ENCODE assay signal across 9 cellular contexts in genomic region chr11:67465190-67465522, GRCh38. TPM values are rescaled to one million over a fixed set of nuclear protein-coding genes. Genes with fewer than 3 reads are reported as not detected.
DNase-seq lines count a peak whose midpoint lies in the region; ATAC-seq, FAIRE-seq and TF ChIP-seq lines count a peak whose summit lies in the region.
"Had no signal": no experiment of that assay in that cellular context is flagged by ENCODE, and none has a peak within 500 bp of the region (broad histone marks: within the 10 kb centered on the region; RNA-seq: fewer than 3 reads in every experiment).

No MANE protein-coding gene starts in this region.

- H3K36me3 ChIP-seq in BLaER1 treated with 17β-estradiol and CSF1 and Interleukin-3, amounts not matched to agents 10 nM and 100 nM = no peaks in the 10 kb centered on the region

- H3K4me3 Mint-ChIP-seq in dendritic cell treated with granulocyte-macrophage colony-stimulating factor and Interleukin-4, amounts not matched to agents 40 ng/mL and 50 ng/mL, for 4 days = peak overlapping the region; percentile 95
- H3K4me3 Mint-ChIP-seq in natural killer cell treated with Interleukin-12 subunit alpha and Interleukin-12 subunit beta and Interleukin-15 and Interleukin-18, amount 100 ng/mL, for 72 hours = peak overlapping the region; percentile 73

- FAIRE-seq in GM12891 (lab: Jason Lieb, UNC) = no peak

- no peak for ATAC-seq in natural killer cell treated with Interleukin-12 subunit alpha and Interleukin-12 subunit beta and Interleukin-15 and Interleukin-18, amount 100 ng/mL, for 72 hours

- in situ Hi-C loops in KBM-7 (cut with MboI; ENCODE audit: low pct_unique_long_range_greater_than_20kb, low sequenced_read_pairs) = no loop called here

- H3K4me1 Mint-ChIP-seq in dendritic cell treated with granulocyte-macrophage colony-stimulating factor and Interleukin-4, amounts not matched to agents 40 ng/mL and 50 ng/mL, for 4 days (ENCODE audit: low read depth) = peaks cover 59% of the 10 kb centered on the region
- H3K4me1 Mint-ChIP-seq in natural killer cell treated with Interleukin-12 subunit alpha and Interleukin-12 subunit beta and Interleukin-15 and Interleukin-18, amount 100 ng/mL, for 72 hours (ENCODE audit: low read depth in 2 of 2) = peaks cover 12 to 14% of the 10 kb centered on the region in 2 donors

- H3K4me3 ChIP-seq in BLaER1 treated with 17β-estradiol and CSF1 and Interleukin-3, amounts not matched to agents 10 nM and 100 nM = peak overlapping the region; percentile 62 to 81 (median 71)

- no peaks in the 10 kb centered on the region for H3K27me3 ChIP-seq in BLaER1 treated with 17β-estradiol and CSF1 and Interleukin-3, amounts not matched to agents 10 nM and 100 nM

- peak overlapping the region; percentile 77 to 91 (median 84) for H3K27ac ChIP-seq in BLaER1 treated with 17β-estradiol and CSF1 and Interleukin-3, amounts not matched to agents 10 nM and 100 nM

- peaks cover 9% of the 10 kb centered on the region for H3K27me3 Mint-ChIP-seq in dendritic cell treated with granulocyte-macrophage colony-stimulating factor and Interleukin-4, amounts not matched to agents 40 ng/mL and 50 ng/mL, for 4 days
- peaks cover 0 to 2% of the 10 kb centered on the region in 2 donors for H3K27me3 Mint-ChIP-seq in natural killer cell treated with Interleukin-12 subunit alpha and Interleukin-12 subunit beta and Interleukin-15 and Interleukin-18, amount 100 ng/mL, for 72 hours

- H3K4me1 ChIP-seq in BLaER1 treated with 17β-estradiol and CSF1 and Interleukin-3, amounts not matched to agents 10 nM and 100 nM = peaks cover 54 to 67% (median 63%) of the 10 kb centered on the region in 10 experiments

- TF ChIP-seq POLR2A in GM12891 (IDR thresholded peaks at IDR 0.05; ENCODE audit: low read depth, low read length) = no peak

- peak overlapping the region; percentile 75 to 87 (median 84) for H3K9ac ChIP-seq in BLaER1 treated with 17β-estradiol and CSF1 and Interleukin-3, amounts not matched to agents 10 nM and 100 nM

- no peaks in the 10 kb centered on the region for H3K9me3 Mint-ChIP-seq in dendritic cell treated with granulocyte-macrophage colony-stimulating factor and Interleukin-4, amounts not matched to agents 40 ng/mL and 50 ng/mL, for 4 days
- H3K9me3 Mint-ChIP-seq in natural killer cell treated with Interleukin-12 subunit alpha and Interleukin-12 subunit beta and Interleukin-15 and Interleukin-18, amount 100 ng/mL, for 72 hours = no peaks in the 10 kb centered on the region

- H3K4me2 ChIP-seq in BLaER1 treated with 17β-estradiol and CSF1 and Interleukin-3, amounts not matched to agents 10 nM and 100 nM = peak overlapping the region; percentile 84 to 99 (median 93)

- DNase-seq in LoVo (ENCODE audit: low spot score) (peak; percentile 43), GM12891 (ENCODE audit: insufficient read length, low spot score) (no peak), MV-4-11 (lab: John Stamatoyannopoulos, UW) (no peak), posterior cingulate gyrus (no peak), KBM-7 (no peak)
- DNase-seq in natural killer cell treated with Interleukin-12 subunit alpha and Interleukin-12 subunit beta and Interleukin-15 and Interleukin-18, amount 100 ng/mL, for 72 hours (ENCODE audit: low spot score) = no peak

- peaks cover 34% of the 10 kb centered on the region for H3K36me3 Mint-ChIP-seq in dendritic cell treated with granulocyte-macrophage colony-stimulating factor and Interleukin-4, amounts not matched to agents 40 ng/mL and 50 ng/mL, for 4 days (ENCODE audit: low read depth)
- H3K36me3 Mint-ChIP-seq in natural killer cell treated with Interleukin-12 subunit alpha and Interleukin-12 subunit beta and Interleukin-15 and Interleukin-18, amount 100 ng/mL, for 72 hours = no peaks in the 10 kb centered on the region

- no peaks in the 10 kb centered on the region for H4K20me1 ChIP-seq in BLaER1 treated with 17β-estradiol and CSF1 and Interleukin-3, amounts not matched to agents 10 nM and 100 nM

- no peaks in the 10 kb centered on the region for H3K9me3 ChIP-seq in BLaER1 treated with 17β-estradiol and CSF1 and Interleukin-3, amounts not matched to agents 10 nM and 100 nM (replicated peaks in 1 of 11)

- H3K27ac Mint-ChIP-seq in dendritic cell treated with granulocyte-macrophage colony-stimulating factor and Interleukin-4, amounts not matched to agents 40 ng/mL and 50 ng/mL, for 4 days = peak overlapping the region; percentile 96
- peak overlapping the region; percentile 79 to 83 for H3K27ac Mint-ChIP-seq in natural killer cell treated with Interleukin-12 subunit alpha and Interleukin-12 subunit beta and Interleukin-15 and Interleukin-18, amount 100 ng/mL, for 72 hours

- intact Hi-C loops in dendritic cell treated with granulocyte-macrophage colony-stimulating factor and Interleukin-4, amounts not matched to agents 40 ng/mL and 50 ng/mL, for 4 days (cut with micrococcal nuclease) = loop anchor here (5.0 kb wide), 2 partner anchors 38 to 42 kb away; partner anchors contain the start of genes CDK2AP2, PITPNM1 and RPS6KB2
- intact Hi-C loops in posterior cingulate gyrus (cut with DNase I) = no loop called here

TF ChIP-seq in GM12891, 5 proteins besides CTCF, POLR2A, EP300 and RAD21:
- TF ChIP-seq SPI1 (IDR thresholded peaks at IDR 0.05; ENCODE audit: low read depth, low read length) = no peak
- TF ChIP-seq TAF1 (IDR thresholded peaks at IDR 0.05; ENCODE audit: low read depth, low read length) = no peak
- no peak for TF ChIP-seq POU2F2 (IDR thresholded peaks at IDR 0.05; ENCODE audit: low read depth, low read length)
- no peak for TF ChIP-seq POLR2AphosphoS5 (IDR thresholded peaks at IDR 0.05; ENCODE audit: low read depth, low read length)
- TF ChIP-seq PAX5 (IDR thresholded peaks at IDR 0.05; ENCODE audit: insufficient read depth, low read length, severe bottlenecking) = no peak

RNA-seq across cellular contexts. Expression of gene TMEM134, which starts 3.9 kb away (rescaled TPM):
- total RNA-seq in natural killer cell treated with Interleukin-12 subunit alpha and Interleukin-12 subunit beta and Interleukin-15 and Interleukin-18, amount 100 ng/mL, for 72 hours = 10 to 100 TPM; 30.7 to 39.1 TPM
- polyA plus RNA-seq in GM12891 (2012; ENCODE audit: low read depth, missing spikeins) = 49.6 TPM

RNA-seq across cellular contexts. Expression of gene CABP4, which starts 10.0 kb away (rescaled TPM):
- 1 to 10 TPM; 1.4 to 2.2 TPM for total RNA-seq in natural killer cell treated with Interleukin-12 subunit alpha and Interleukin-12 subunit beta and Interleukin-15 and Interleukin-18, amount 100 ng/mL, for 72 hours
- 0.12 TPM for polyA plus RNA-seq in GM12891 (2012; ENCODE audit: low read depth, missing spikeins)

RNA-seq across cellular contexts. Expression of gene GPR152, which starts 12.6 kb away (rescaled TPM):
- total RNA-seq in natural killer cell treated with Interleukin-12 subunit alpha and Interleukin-12 subunit beta and Interleukin-15 and Interleukin-18, amount 100 ng/mL, for 72 hours = not detected
- not detected for polyA plus RNA-seq in GM12891 (2012; ENCODE audit: low read depth, missing spikeins)
- total RNA-seq: activated CD8-positive, alpha-beta memory T cell treated with anti-CD3 and anti-CD28 coated beads for 36 hours had no signal

RNA-seq across cellular contexts. Expression of gene AIP, which starts 17.7 kb away (rescaled TPM):
- total RNA-seq in natural killer cell treated with Interleukin-12 subunit alpha and Interleukin-12 subunit beta and Interleukin-15 and Interleukin-18, amount 100 ng/mL, for 72 hours = 100 to 1,000 TPM; 120 to 140 TPM
- polyA plus RNA-seq in GM12891 (2012; ENCODE audit: low read depth, missing spikeins) = 94.7 TPM

RNA-seq across cellular contexts. Expression of gene CORO1B, which starts 21.9 kb away (rescaled TPM):
- total RNA-seq in natural killer cell treated with Interleukin-12 subunit alpha and Interleukin-12 subunit beta and Interleukin-15 and Interleukin-18, amount 100 ng/mL, for 72 hours = 10 to 100 TPM; 24.1 to 29.0 TPM
- polyA plus RNA-seq in GM12891 (2012; ENCODE audit: low read depth, missing spikeins) = 25.2 TPM
